ENCODE assay signal across 16 cellular contexts in the genomic region with DNA sequence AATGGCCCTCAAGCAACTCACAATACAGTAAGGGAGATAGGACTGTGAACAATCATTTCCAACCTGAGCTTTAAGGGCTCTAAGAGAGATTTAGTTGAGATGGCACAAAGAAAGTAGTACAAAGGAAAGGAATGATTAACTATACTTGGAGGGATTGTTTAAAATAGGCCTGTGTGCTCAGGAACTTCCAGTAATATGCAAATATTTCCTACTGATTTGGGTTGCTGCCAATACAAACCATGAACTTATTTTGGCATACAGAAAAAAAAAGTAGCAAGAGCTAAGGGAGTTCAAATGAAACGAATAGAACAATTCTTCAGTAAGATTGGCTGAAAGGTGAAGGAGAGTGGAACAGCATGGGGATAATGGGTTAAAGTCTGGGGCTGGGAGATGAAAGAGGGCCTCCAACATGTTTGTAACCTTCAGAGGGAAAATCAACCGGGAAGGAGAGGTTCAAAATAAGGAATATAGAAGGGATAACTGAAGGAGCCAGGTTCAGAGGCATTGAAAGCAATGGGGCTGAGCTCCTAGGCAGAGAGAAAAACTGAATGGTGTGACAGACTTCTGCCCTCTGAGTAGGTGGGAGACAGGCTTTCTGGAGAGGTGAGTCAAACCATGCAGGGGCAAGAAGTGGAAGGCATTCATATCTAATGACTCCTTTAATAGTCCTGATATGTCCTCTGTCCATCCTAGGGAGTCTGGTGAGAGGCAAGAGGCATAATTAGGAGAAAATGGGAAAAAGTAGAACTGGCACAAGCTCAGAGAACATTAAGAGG.
DNase-seq lines count a peak whose midpoint lies in the region; TF ChIP-seq lines count a peak whose summit lies in the region.
"Had no signal": no experiment of that assay in that cellular context is flagged by ENCODE, and none has a peak within 500 bp of the region (broad histone marks: within the 10 kb centered on the region; RNA-seq: fewer than 3 reads in every experiment).

No MANE protein-coding gene starts in this region.

- H3K27ac ChIP-seq in GM23248 (no peak overlapping the region), SK-N-MC (0 out of 2 replicates have a peak overlapping the region, but pooled peaks have one; percentile 1)
- H3K27ac ChIP-seq: epithelial cell of prostate, psoas muscle, spleen, vagina had no signal

- H3K79me2 ChIP-seq in GM23248 (ENCODE audit: insufficient read depth): no peaks in the 10 kb centered on the region

- TF ChIP-seq CTCF in fibroblast of mammary gland (conservative IDR thresholded peaks at IDR 0.05; ENCODE audit: control insufficient read depth, insufficient read depth, low read depth, low read length): no peak

- H3K9ac ChIP-seq in GM23248 (no peak overlapping the region), SK-N-MC (ENCODE audit: insufficient read length) (no peak overlapping the region)

- H3K4me2 ChIP-seq in GM23248 (ENCODE audit: unreplicated experiment): no peak overlapping the region

- no peaks in the 10 kb centered on the region for H4K20me1 ChIP-seq in GM23248 (ENCODE audit: insufficient read depth)

- DNase-seq in GM23248 (peak; percentile 4), SK-N-MC (ENCODE audit: low read depth, low spot score) (peak; percentile 16), fibroblast of mammary gland (ENCODE audit: low read depth) (peak; percentile 6), renal cortical epithelial cell (ENCODE audit: low read depth) (peak; percentile 81), iPS-NIHi11 (ENCODE audit: low spot score) (no peak), NCI-H524 treated with DMSO at 0.1 percent for 48 hours (lab: John Stamatoyannopoulos, UW) (no peak), AG20443 (ENCODE audit: low spot score) (no peak)
- DNase-seq: activated CD4-positive, CD25-positive, alpha-beta regulatory T cell; activated CD8-positive, alpha-beta T cell treated with anti-CD3 and anti-CD28 coated beads, Interleukin-2, amount 10 ng/mL, durations not matched to agents 7 days and 5 days; activated T-cell treated with anti-CD3 and anti-CD28 coated beads, Interleukin-2, amount 50 U/mL, for 48 hours; NCI-H1694 treated with DMSO at 0.1 percent for 48 hours; NCI-H446; psoas muscle; spleen had no signal

- H2AFZ ChIP-seq in GM23248: no peak overlapping the region

- 0 to 5% methylated on average over 2 of the region's 2 CpGs for WGBS in GM23248 (ENCODE audit: low coverage in 1 of 2, low lambda C conversion rate in 2 of 2, missing lambda C conversion rate in 2 of 2), 2 experiments

- no peaks in the 10 kb centered on the region for H3F3A ChIP-seq in GM23248 (ENCODE audit: insufficient read depth)

- in situ Hi-C loops in GM23248 (cut with MboI): no loop called here

- H3K27me3 ChIP-seq in GM23248 (replicated peaks; ENCODE audit: insufficient read depth): no peaks in the 10 kb centered on the region
- H3K27me3 ChIP-seq: spleen, vagina had no signal

- H3K9me3 ChIP-seq in GM23248 (ENCODE audit: low read depth) (no peaks in the 10 kb centered on the region), SK-N-MC (ENCODE audit: low read depth, low read length) (no peaks in the 10 kb centered on the region)
- H3K9me3 ChIP-seq: psoas muscle, vagina had no signal

- H3K9me2 ChIP-seq in GM23248 (ENCODE audit: insufficient read depth): no peaks in the 10 kb centered on the region

- no peak overlapping the region for H3K4me3 ChIP-seq in GM23248
- no peak overlapping the region for H3K4me3 ChIP-seq in SK-N-MC
- no peak overlapping the region for H3K4me3 ChIP-seq in fibroblast of mammary gland (ENCODE audit: control insufficient read depth, low read depth, low read length)
- H3K4me3 ChIP-seq: psoas muscle, spleen, vagina had no signal

- no peaks in the 10 kb centered on the region for H3K4me1 ChIP-seq in GM23248 (ENCODE audit: insufficient read depth)
- H3K4me1 ChIP-seq: psoas muscle, spleen, vagina had no signal

- H3K36me3 ChIP-seq in GM23248 (ENCODE audit: low read depth) (no peaks in the 10 kb centered on the region), SK-N-MC (ENCODE audit: insufficient read depth, low read length) (no peaks in the 10 kb centered on the region)
- H3K36me3 ChIP-seq: spleen, vagina had no signal

Comparison
In these comparisons a context has a peak if more than half of its experiments do, and no peak if none do; other contexts are left out.
1. DNase-seq: peak in GM23248 (single experiment), SK-N-MC (single experiment), fibroblast of mammary gland (single experiment) and renal cortical epithelial cell (single experiment); none in iPS-NIHi11 (single experiment), NCI-H524 treated with DMSO at 0.1 percent for 48 hours (single experiment) and AG20443 (single experiment).